Comparison of ENCODE assay signal across 1 cellular context in the genomic region with DNA sequence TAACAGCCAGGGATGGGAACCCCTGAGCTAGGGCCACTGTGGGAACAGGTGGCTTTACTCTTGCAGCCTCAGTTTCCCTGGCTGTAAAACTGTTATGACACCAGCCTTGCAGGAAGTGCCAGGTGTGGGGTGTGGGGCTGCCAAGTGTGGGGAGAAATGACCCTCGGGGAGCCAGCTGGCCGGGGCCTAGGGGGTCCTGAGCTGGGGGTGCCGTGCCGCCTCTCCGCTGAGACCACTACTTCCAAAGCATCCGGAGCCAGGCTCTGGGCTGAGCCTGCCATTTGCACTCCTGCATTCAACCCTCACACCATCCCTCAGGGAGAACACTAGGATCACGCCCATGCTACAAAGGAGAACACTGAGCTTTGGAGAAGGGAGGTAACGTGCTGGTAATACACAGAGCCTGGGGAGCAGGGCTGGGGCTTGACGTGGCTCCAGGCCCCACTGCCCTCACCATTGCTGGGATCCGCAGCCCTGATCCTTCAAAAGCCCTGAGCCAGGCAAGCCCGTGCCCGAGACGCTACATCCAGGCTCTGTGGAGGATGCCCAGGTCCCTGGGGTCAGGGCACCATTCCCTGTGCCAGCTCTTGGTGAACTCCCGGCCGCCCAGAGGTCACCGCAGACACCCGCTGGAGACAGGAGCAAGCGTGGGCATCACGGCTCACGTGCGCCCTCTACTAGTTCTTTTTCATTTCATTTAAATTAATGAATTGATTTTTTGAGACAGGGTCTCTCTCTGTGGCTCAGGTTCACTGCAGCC.
TF ChIP-seq lines count a peak whose summit lies in the region.

No MANE protein-coding gene starts in this region.

TF ChIP-seq in IMR-90, 13 proteins besides CTCF, POLR2A, EP300 and RAD21:
- TF ChIP-seq SMC3 (IDR thresholded peaks at IDR 0.05; ENCODE audit: low read depth, low read length) (peak; percentile 55), MAZ (IDR thresholded peaks at IDR 0.05; ENCODE audit: borderline replicate concordance, low read depth, low read length) (no peak; the same call in 1 of the 2 replicates)
